1 cellular context compared by ENCODE assay signal in genomic region chr5:179227578-179228311, GRCh38.
TF ChIP-seq lines count a peak whose summit lies in the region.

No MANE protein-coding gene starts in this region.

TF ChIP-seq in WTC11, 78 proteins besides CTCF, POLR2A, EP300 and RAD21 (continued from another document):
- no peak for TF ChIP-seq EMX1 (CRISPR knock-in tag; IDR thresholded peaks at IDR 0.05)
- no peak for TF ChIP-seq SP1 (CRISPR knock-in tag; conservative IDR thresholded peaks at IDR 0.05)
TF ChIP-seq in WTC11: peak in this region for 2.
